Comparison of ENCODE assay signal across 8 cellular contexts in the genomic region with DNA sequence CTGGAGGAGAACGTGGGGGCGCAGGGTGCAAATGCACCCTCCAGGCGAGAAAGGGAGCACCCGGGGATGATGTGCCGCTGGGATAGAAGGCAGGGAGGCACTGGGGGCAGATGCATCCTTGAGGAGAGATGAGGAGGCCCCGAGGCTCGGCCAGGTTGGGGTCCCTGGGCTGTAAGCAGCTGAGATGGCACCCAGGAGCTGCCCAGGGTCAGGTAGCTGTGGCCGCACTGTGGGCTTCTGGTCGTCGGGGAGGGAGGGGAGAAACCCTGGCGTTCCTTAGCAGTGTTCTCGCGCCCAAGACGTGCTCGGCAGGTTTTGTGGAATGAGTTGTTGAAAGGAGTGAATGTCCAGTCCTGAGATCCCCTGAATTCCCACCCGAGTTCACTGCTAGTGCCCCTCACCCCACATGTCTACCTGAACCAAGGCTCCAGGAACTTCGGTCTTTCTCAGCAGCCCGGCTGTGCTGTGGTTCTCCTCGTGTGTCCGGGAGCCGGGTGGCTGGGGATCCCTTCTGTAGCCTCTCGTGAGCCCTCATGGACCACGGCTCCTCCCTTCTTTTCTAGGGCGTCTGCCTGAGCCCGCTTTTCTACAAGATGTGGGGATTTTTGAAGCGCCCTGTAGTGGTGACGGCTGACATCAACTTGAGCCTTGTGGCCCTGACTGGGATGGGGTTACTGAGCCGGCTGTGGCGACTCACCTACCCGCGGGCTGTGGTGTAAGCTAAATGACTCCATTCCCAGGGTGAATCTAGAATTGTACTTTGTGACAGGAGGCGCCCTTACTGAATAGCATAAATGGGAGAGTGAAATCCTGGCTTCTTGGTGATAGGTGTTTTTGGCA. TPM values are rescaled to one million over a fixed set of nuclear protein-coding genes. Genes with fewer than 3 reads are reported as not detected.
A peak's percentile ranks its signal among the peaks of the same experiment; 100 is the strongest.
DNase-seq lines count a peak whose midpoint lies in the region; ATAC-seq and TF ChIP-seq lines count a peak whose summit lies in the region.

No MANE protein-coding gene starts in this region.

- H3K23ac ChIP-seq in mesendoderm (ENCODE audit: low read length), result peak overlapping the region; percentile 45

- H3K79me1 ChIP-seq in mesendoderm (ENCODE audit: low read length), result peaks cover 3% of the 10 kb centered on the region

- TF ChIP-seq CTCF in BJ (IDR thresholded peaks at IDR 0.05; ENCODE audit: insufficient read depth, low read depth, low read length) (peak; percentile 22; the same call in 1 of the 2 replicates), HL-60 (IDR thresholded peaks at IDR 0.05; ENCODE audit: insufficient read depth, low read length) (no peak), WI38 (IDR thresholded peaks at IDR 0.05; ENCODE audit: low read depth, low read length) (no peak)

- H3K27ac ChIP-seq in HL-60 (replicated peaks) (no peak overlapping the region), mesendoderm (ENCODE audit: low read depth, low read length) (no peak overlapping the region)

- H3K4me2 ChIP-seq in mesendoderm (ENCODE audit: low read length), result peak overlapping the region; percentile 13

- ATAC-seq in central memory CD8-positive, alpha-beta T cell (replicated peaks; ENCODE audit: extremely low read depth, poor library complexity, severe bottlenecking), result no peak
- peak; percentile 31 to 51 for ATAC-seq in stimulated activated naive B cell treated with anti-CD40 and anti-IgM and Interleukin-4, amounts not matched to agents 10 μg/mL and 1 μg/mL and 100 μg/mL, for 72 hours (replicated peaks)
- ATAC-seq in HG02870 (IDR thresholded peaks at IDR 0.05; ENCODE audit: unreplicated experiment), result no peak
- no peak for ATAC-seq in HG03175 (IDR thresholded peaks at IDR 0.05; ENCODE audit: unreplicated experiment)

- H3K27me3 ChIP-seq in BJ (ENCODE audit: control insufficient read depth, insufficient read depth, low read length) (no peaks in the 10 kb centered on the region), HL-60 (ENCODE audit: insufficient read depth, poor library complexity, severe bottlenecking) (no peaks in the 10 kb centered on the region), mesendoderm (ENCODE audit: insufficient read depth, low read length, poor library complexity) (no peaks in the 10 kb centered on the region)

- H3K36me3 ChIP-seq in BJ (ENCODE audit: control insufficient read depth, insufficient read depth, low read length), result peaks cover 13% of the 10 kb centered on the region
- peaks cover 10% of the 10 kb centered on the region for H3K36me3 ChIP-seq in mesendoderm (ENCODE audit: control insufficient read depth, insufficient read depth, low read length)

- H2BK5ac ChIP-seq in mesendoderm (ENCODE audit: low read length), result no peak overlapping the region

- no peak overlapping the region for H3K4ac ChIP-seq in mesendoderm (ENCODE audit: low read depth, low read length)

- CTCF ChIA-PET in BJ (lab: Yijun Ruan, JAX), result interaction anchor here (1.1 to 1.8 kb wide), 3 partner anchors 10 to 235 kb away, joined by 3 to 8 read pairs (median 4); a partner anchor contains a TSS

- H3K27ac Mint-ChIP-seq in central memory CD8-positive, alpha-beta T cell (ENCODE audit: low read depth), result peak overlapping the region; percentile 93
- peak overlapping the region; percentile 95 for H3K27ac Mint-ChIP-seq in stimulated activated naive B cell treated with anti-CD40 and anti-IgM and Interleukin-4, amounts not matched to agents 10 μg/mL and 1 μg/mL and 100 μg/mL, for 72 hours

- H2BK120ac ChIP-seq in mesendoderm (ENCODE audit: low read depth, low read length), result no peak overlapping the region

- POLR2A ChIA-PET in BJ (lab: Charles Lee), result interaction anchor here (0.6 to 0.7 kb wide), 2 partner anchors 125 to 324 kb away, joined by 3 to 4 read pairs; no protein-coding TSS in a partner anchor

- peaks cover 5% of the 10 kb centered on the region for H3K4me1 ChIP-seq in mesendoderm (ENCODE audit: control insufficient read depth, low read depth, low read length)

- peaks cover 55% of the 10 kb centered on the region for H3K4me1 Mint-ChIP-seq in central memory CD8-positive, alpha-beta T cell
- peaks cover 30 to 46% of the 10 kb centered on the region in 2 donors for H3K4me1 Mint-ChIP-seq in stimulated activated naive B cell treated with anti-CD40 and anti-IgM and Interleukin-4, amounts not matched to agents 10 μg/mL and 1 μg/mL and 100 μg/mL, for 72 hours

- H3K4me3 ChIP-seq in BJ (ENCODE audit: low read depth, low read length) (peak overlapping the region; percentile 94), HL-60 (replicated peaks; ENCODE audit: insufficient read depth, low read length) (peak overlapping the region; percentile 84), WI38 (ENCODE audit: low read depth, low read length) (peak overlapping the region; percentile 85), mesendoderm (ENCODE audit: low read length) (peak overlapping the region; percentile 85)

- no peak overlapping the region for H4K5ac ChIP-seq in mesendoderm (ENCODE audit: low read length)

- no peak overlapping the region for H2AK5ac ChIP-seq in mesendoderm (ENCODE audit: low read length)

- H4K8ac ChIP-seq in mesendoderm (ENCODE audit: low read depth, low read length), result no peak overlapping the region

- peak overlapping the region; percentile 84 for H3K9ac ChIP-seq in mesendoderm (ENCODE audit: low read length)

- no peaks in the 10 kb centered on the region for H3K79me2 ChIP-seq in mesendoderm (ENCODE audit: control insufficient read depth, insufficient read depth, low read length)

- H3K18ac ChIP-seq in mesendoderm (ENCODE audit: low read length), result no peak overlapping the region

- no peaks in the 10 kb centered on the region for H3K9me3 Mint-ChIP-seq in central memory CD8-positive, alpha-beta T cell
- H3K9me3 Mint-ChIP-seq in stimulated activated naive B cell treated with anti-CD40 and anti-IgM and Interleukin-4, amounts not matched to agents 10 μg/mL and 1 μg/mL and 100 μg/mL, for 72 hours, result no peaks in the 10 kb centered on the region

- H3K4me3 Mint-ChIP-seq in central memory CD8-positive, alpha-beta T cell, result peak overlapping the region; percentile 90
- peak overlapping the region; percentile 92 to 95 for H3K4me3 Mint-ChIP-seq in stimulated activated naive B cell treated with anti-CD40 and anti-IgM and Interleukin-4, amounts not matched to agents 10 μg/mL and 1 μg/mL and 100 μg/mL, for 72 hours

- no CpG with 5 or more reads among the region's 32 CpGs for WGBS in mesendoderm (ENCODE audit: extremely low coverage, insufficient coverage, low lambda C conversion rate)

- H3K36me3 Mint-ChIP-seq in central memory CD8-positive, alpha-beta T cell (ENCODE audit: insufficient read depth), result peaks cover 34% of the 10 kb centered on the region
- H3K36me3 Mint-ChIP-seq in stimulated activated naive B cell treated with anti-CD40 and anti-IgM and Interleukin-4, amounts not matched to agents 10 μg/mL and 1 μg/mL and 100 μg/mL, for 72 hours, result peaks cover 13 to 45% of the 10 kb centered on the region in 2 donors

- H2BK15ac ChIP-seq in mesendoderm (replicated peaks; ENCODE audit: low read depth), result no peak overlapping the region

- DNase-seq in BJ (ENCODE audit: low read depth) (no peak), HL-60 (ENCODE audit: low read depth in 1 of 2, low spot score in 1 of 2) (peak in 1 of 2 experiments; percentile 51), mesendoderm (peak; percentile 50)
- DNase-seq in central memory CD8-positive, alpha-beta T cell (ENCODE audit: low spot score in 2 of 2), result peak; percentile 28 to 44
- DNase-seq in stimulated activated naive B cell treated with anti-CD40 and anti-IgM and Interleukin-4, amounts not matched to agents 10 μg/mL and 1 μg/mL and 100 μg/mL, for 72 hours, result peak; percentile 22

- no peaks in the 10 kb centered on the region for H3K27me3 Mint-ChIP-seq in central memory CD8-positive, alpha-beta T cell
- no peaks in the 10 kb centered on the region for H3K27me3 Mint-ChIP-seq in stimulated activated naive B cell treated with anti-CD40 and anti-IgM and Interleukin-4, amounts not matched to agents 10 μg/mL and 1 μg/mL and 100 μg/mL, for 72 hours

- peak overlapping the region; percentile 80 for H3K56ac ChIP-seq in mesendoderm (ENCODE audit: low read length)

RNA-seq across cellular contexts. Expression of a gene that starts 1.1 kb away (rescaled TPM):
- 17.8 and 32.1 TPM in 2 replicates for polyA plus RNA-seq in BJ (2011; rRNA removed)
- polyA minus RNA-seq in BJ (2011; rRNA and poly(A)+ RNA removed), result 11.8 and 15.4 TPM in 2 replicates
- polyA plus RNA-seq in mesendoderm (2013, experiment 1 of 2), result 9.3 TPM
- 9.4 TPM for polyA plus RNA-seq in mesendoderm (2013, experiment 2 of 2)

RNA-seq across cellular contexts. Expression of a gene that starts 27.2 kb away (rescaled TPM):
- polyA plus RNA-seq in BJ (2011; rRNA removed), result 20.1 and 24.9 TPM in 2 replicates
- polyA minus RNA-seq in BJ (2011; rRNA and poly(A)+ RNA removed), result 13.4 and 13.6 TPM in 2 replicates
- polyA plus RNA-seq in mesendoderm (2013, experiment 1 of 2), result 26.6 TPM
- polyA plus RNA-seq in mesendoderm (2013, experiment 2 of 2), result 28.1 TPM

RNA-seq across cellular contexts. Expression of a gene that starts 41.5 kb away (rescaled TPM):
- not detected in 2 replicates for polyA plus RNA-seq in BJ (2011; rRNA removed)
- polyA minus RNA-seq in BJ (2011; rRNA and poly(A)+ RNA removed), result not detected in 2 replicates
- polyA plus RNA-seq in mesendoderm (2013, experiment 1 of 2), result 4.0 TPM
- 3.7 TPM for polyA plus RNA-seq in mesendoderm (2013, experiment 2 of 2)

Comparison
In these comparisons a context has a peak if more than half of its experiments do, and no peak if none do; other contexts are left out.
1. ATAC-seq: peak in stimulated activated naive B cell treated with anti-CD40 and anti-IgM and Interleukin-4, amounts not matched to agents 10 μg/mL and 1 μg/mL and 100 μg/mL, for 72 hours (2 of 2); none in central memory CD8-positive, alpha-beta T cell (single experiment), HG02870 (single experiment) and HG03175 (single experiment).
2. Peak in every context shown above with its lines, with median percentiles within 50 percentile points of each other: H3K4me3 ChIP-seq.